In the genomic region with DNA sequence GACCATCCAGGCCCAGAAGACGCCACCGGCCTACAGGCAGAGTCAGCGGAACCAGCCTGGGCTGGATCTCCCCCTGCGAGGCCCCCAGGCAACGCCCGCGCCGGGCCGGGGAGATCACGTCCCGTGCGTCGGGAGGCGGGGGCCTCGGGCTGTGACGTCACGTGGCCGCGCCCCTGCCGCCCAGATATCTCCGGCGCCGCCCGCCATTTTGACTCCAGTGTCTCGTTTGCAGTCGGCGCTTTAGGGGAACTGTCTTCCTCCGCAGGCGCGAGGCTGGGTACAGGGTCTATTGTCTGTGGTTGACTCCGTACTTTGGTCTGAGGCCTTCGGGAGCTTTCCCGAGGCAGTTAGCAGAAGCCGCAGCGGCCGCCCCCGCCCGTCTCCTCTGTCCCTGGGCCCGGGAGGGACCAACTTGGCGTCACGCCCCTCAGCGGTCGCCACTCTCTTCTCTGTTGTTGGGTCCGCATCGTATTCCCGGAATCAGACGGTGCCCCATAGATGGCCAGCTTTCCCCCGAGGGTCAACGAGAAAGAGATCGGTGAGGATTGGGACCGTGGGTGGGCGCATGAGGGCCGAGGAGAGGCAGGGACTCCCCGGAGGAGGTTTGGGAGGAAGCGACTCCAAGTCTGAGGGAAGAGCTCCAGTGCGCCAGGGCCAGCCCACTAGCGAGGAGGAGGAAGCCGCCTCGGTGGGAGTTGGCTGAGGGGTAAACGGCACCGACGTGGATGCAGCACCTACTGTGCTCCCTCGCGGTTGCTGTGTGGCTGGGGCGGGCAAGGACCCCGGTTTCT, we compare ENCODE assay signal across 8 cellular contexts. TPM values are rescaled to one million over a fixed set of nuclear protein-coding genes. Genes with fewer than 3 reads are reported as not detected.
DNase-seq lines count a peak whose midpoint lies in the region; ATAC-seq, FAIRE-seq and TF ChIP-seq lines count a peak whose summit lies in the region.

Gene WSB1 (plus strand): TSS at position 217 of the 791 bp plus-strand sequence. CDS start 282 bp downstream, at position 499.

- H3K4me3 ChIP-seq in right atrium auricular region: peak within 1 kb of the TSS; percentile 74 to 89

- DNase-seq in GM18507 (ENCODE audit: extremely low spot score, insufficient read length, low read depth) (peak; percentile 97), NCI-H187 (lab: John Stamatoyannopoulos, UW) (peak; percentile 73 to 82), anterior cingulate cortex (lab: John Stamatoyannopoulos, UW) (peak; percentile 40 to 95 (median 88)), right atrium auricular region (ENCODE audit: low spot score) (peak; percentile 95), pulmonary artery endothelial cell (ENCODE audit: low read depth, low spot score) (peak; percentile 70), urothelium cell line (ENCODE audit: low spot score) (peak; percentile 98)

- TF ChIP-seq CTCF in right atrium auricular region (IDR thresholded peaks at IDR 0.05): no peak

- intact Hi-C loops in T-helper 2 cell treated with Interferon-gamma antibody and Interleukin-4, amounts not matched to agents 100 ng/mL and 5 ng/mL, for 36 hours (cut with micrococcal nuclease): loop anchor here (1.0 to 2.0 kb wide), 3 partner anchors 38 to 179 kb away; no protein-coding TSS in a partner anchor

- H3K9me3 ChIP-seq in right atrium auricular region: no peaks in the 10 kb centered on the region

- peak within 1 kb of the TSS; percentile 98 to 99 for H3K27ac ChIP-seq in right atrium auricular region

- H3K36me3 ChIP-seq in right atrium auricular region: no peaks in the 10 kb centered on the region

- H3K4me1 ChIP-seq in right atrium auricular region: peaks cover 0 to 35% of the 10 kb centered on the region in 2 donors

- peak; percentile 87 for FAIRE-seq in GM18507 (lab: Jason Lieb, UNC)
- FAIRE-seq in urothelium cell line (lab: Jason Lieb, UNC): no peak

- no peaks in the 10 kb centered on the region for H3K27me3 ChIP-seq in right atrium auricular region

- ATAC-seq in HG02970 (IDR thresholded peaks at IDR 0.05; ENCODE audit: low FRiP score, unreplicated experiment): peak; percentile 84

RNA-seq across cellular contexts. Expression of gene WSB1, which starts in this region (rescaled TPM):
- total RNA-seq in T-helper 2 cell treated with Interferon-gamma antibody and Interleukin-4, amounts not matched to agents 100 ng/mL and 5 ng/mL, for 36 hours: 87.4 and 90.7 TPM in 2 replicates
- 10 to 100 TPM; 38.0 to 44.7 TPM for total RNA-seq in right atrium auricular region
- 308 and 847 TPM in 2 replicates for total RNA-seq in pulmonary artery endothelial cell

Comparison
In these comparisons a context has a peak if more than half of its experiments do, and no peak if none do; other contexts are left out.
1. Peak in every context shown above with its lines: DNase-seq, ATAC-seq, H3K4me3 ChIP-seq and H3K27ac ChIP-seq.